In the genomic region with DNA sequence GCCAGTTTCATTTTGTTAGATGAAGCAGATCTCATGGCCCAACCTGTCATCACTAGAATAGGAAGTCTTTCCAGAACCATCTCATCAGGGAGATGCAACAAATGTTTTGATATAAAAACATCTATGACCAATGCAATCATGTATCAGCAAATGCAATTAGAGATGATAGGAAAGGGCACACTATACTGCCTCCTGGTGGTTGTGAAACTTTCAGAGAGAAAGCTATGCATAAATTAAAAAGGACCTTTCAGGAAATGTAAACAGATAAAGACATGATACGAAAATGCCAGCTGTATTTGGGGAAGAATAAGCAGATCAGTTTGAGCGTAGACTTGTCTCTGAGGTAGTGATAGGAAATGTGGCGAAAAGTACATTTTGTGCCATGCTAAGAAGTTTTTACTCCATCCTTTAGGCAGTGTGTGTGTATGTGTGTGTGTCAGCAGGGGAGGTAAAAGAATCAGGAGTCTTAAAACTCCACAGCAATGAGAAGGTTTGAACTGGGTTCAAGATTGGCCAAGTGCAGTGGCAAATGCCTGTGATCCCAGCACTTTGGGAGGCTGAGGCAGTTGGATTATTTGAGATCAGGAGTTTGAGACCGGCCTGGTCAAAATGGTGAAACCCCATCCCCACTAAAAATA, we compare ENCODE assay signal across 1 cellular context.
TF ChIP-seq lines count a peak whose summit lies in the region.

No MANE protein-coding gene starts in this region.

TF ChIP-seq in HepG2, 621 proteins besides CTCF, POLR2A, EP300 and RAD21 (continued from another document):
- TF ChIP-seq BCL6 (CRISPR knock-in tag; IDR thresholded peaks at IDR 0.05), result peak; percentile 96
- no peak for TF ChIP-seq YEATS2 (CRISPR knock-in tag; IDR thresholded peaks at IDR 0.05; ENCODE audit: borderline replicate concordance)
- no peak for TF ChIP-seq ZNF652 (CRISPR knock-in tag; IDR thresholded peaks at IDR 0.05; ENCODE audit: borderline replicate concordance, low read depth)
- TF ChIP-seq EHMT2 (IDR thresholded peaks at IDR 0.05; ENCODE audit: borderline replicate concordance, low read depth, low read length), result no peak
- TF ChIP-seq BRD4 (CRISPR knock-in tag; IDR thresholded peaks at IDR 0.05), result no peak
- no peak for TF ChIP-seq TEAD3 (CRISPR knock-in tag; optimal IDR thresholded peaks at IDR 0.05; ENCODE audit: borderline replicate concordance)
- no peak for TF ChIP-seq THYN1 (CRISPR knock-in tag; IDR thresholded peaks at IDR 0.05; ENCODE audit: borderline replicate concordance, low read depth)
- TF ChIP-seq, protein P1, sequence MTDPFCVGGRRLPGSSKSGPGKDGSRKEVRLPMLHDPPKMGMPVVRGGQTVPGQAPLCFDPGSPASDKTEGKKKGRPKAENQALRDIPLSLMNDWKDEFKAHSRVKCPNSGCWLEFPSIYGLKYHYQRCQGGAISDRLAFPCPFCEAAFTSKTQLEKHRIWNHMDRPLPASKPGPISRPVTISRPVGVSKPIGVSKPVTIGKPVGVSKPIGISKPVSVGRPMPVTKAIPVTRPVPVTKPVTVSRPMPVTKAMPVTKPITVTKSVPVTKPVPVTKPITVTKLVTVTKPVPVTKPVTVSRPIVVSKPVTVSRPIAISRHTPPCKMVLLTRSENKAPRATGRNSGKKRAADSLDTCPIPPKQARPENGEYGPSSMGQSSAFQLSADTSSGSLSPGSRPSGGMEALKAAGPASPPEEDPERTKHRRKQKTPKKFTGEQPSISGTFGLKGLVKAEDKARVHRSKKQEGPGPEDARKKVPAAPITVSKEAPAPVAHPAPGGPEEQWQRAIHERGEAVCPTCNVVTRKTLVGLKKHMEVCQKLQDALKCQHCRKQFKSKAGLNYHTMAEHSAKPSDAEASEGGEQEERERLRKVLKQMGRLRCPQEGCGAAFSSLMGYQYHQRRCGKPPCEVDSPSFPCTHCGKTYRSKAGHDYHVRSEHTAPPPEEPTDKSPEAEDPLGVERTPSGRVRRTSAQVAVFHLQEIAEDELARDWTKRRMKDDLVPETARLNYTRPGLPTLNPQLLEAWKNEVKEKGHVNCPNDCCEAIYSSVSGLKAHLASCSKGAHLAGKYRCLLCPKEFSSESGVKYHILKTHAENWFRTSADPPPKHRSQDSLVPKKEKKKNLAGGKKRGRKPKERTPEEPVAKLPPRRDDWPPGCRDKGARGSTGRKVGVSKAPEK (CRISPR knock-in tag; IDR thresholded peaks at IDR 0.05; ENCODE audit: borderline replicate concordance), result no peak
- TF ChIP-seq MAFG (CRISPR knock-in tag; IDR thresholded peaks at IDR 0.05), result no peak
- TF ChIP-seq IKZF5 (CRISPR knock-in tag; IDR thresholded peaks at IDR 0.05), result no peak
- peak; percentile 79 for TF ChIP-seq STAG1 (CRISPR knock-in tag; IDR thresholded peaks at IDR 0.05)
- TF ChIP-seq ZNF17 (CRISPR knock-in tag; IDR thresholded peaks at IDR 0.05), result no peak
- no peak for TF ChIP-seq ZKSCAN8 (CRISPR knock-in tag; IDR thresholded peaks at IDR 0.05; ENCODE audit: borderline replicate concordance)
- TF ChIP-seq ZFP36 (IDR thresholded peaks at IDR 0.05; ENCODE audit: borderline replicate concordance, low read depth, low read length, partially characterized antibody), result no peak
